ENCODE assay signal across 11 cellular contexts in the genomic region with DNA sequence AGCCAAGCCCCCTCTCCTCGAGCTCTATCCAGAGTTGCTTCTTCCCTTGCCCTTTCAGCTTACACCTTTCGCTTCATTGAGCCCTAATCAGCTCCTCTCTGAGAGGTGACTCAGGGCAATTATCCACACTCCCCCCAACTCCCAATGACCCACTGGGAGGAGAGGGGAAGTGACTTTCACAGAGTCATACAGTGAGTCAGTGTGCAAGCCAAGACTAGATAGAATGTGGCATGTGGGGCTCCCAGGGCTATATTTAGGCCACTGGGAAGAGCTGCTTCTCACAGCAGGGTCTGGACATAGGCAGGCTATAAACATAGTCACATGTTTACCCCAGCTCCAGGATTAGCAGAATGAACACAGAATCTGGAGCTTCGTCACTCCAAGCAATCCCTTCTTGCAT. TPM values are rescaled to one million over a fixed set of nuclear protein-coding genes. Genes with fewer than 3 reads are reported as not detected.
A peak's percentile ranks its signal among the peaks of the same experiment; 100 is the strongest.
DNase-seq lines count a peak whose midpoint lies in the region; ATAC-seq and TF ChIP-seq lines count a peak whose summit lies in the region.
"Had no signal": no experiment of that assay in that cellular context is flagged by ENCODE, and none has a peak within 500 bp of the region (broad histone marks: within the 10 kb centered on the region; RNA-seq: fewer than 3 reads in every experiment).

No MANE protein-coding gene starts in this region.

- no peak overlapping the region for H3K9ac ChIP-seq in BLaER1

- peak overlapping the region; percentile 30; the same call in 1 of the 2 replicates for H3K4me2 ChIP-seq in BLaER1

- H3K4me1 ChIP-seq in BLaER1 (peaks cover 9% of the 10 kb centered on the region), lower lobe of right lung (no peaks in the 10 kb centered on the region)

- no peak overlapping the region for H3K4me3 ChIP-seq in BLaER1
- H3K4me3 ChIP-seq in lower lobe of right lung: no peak overlapping the region

- H3K4me3 Mint-ChIP-seq in T-helper 17 cell: no peak overlapping the region
- H3K4me3 Mint-ChIP-seq in progenitor cell of endocrine pancreas (ENCODE audit: low read depth): no peak overlapping the region
- H3K4me3 Mint-ChIP-seq: H9 had no signal

- H4K20me1 ChIP-seq in BLaER1: no peaks in the 10 kb centered on the region

- H3K4me1 Mint-ChIP-seq in T-helper 17 cell (peaks cover 5% of the 10 kb centered on the region), progenitor cell of endocrine pancreas (ENCODE audit: low read depth) (peaks cover 7% of the 10 kb centered on the region)

- intact Hi-C loops in lower lobe of right lung (cut with DNase I): no loop called here

- H3K27ac Mint-ChIP-seq in T-helper 17 cell (no peak overlapping the region), progenitor cell of endocrine pancreas (no peak overlapping the region)

- TF ChIP-seq CTCF in lower lobe of right lung (IDR thresholded peaks at IDR 0.05): no peak
- TF ChIP-seq CTCF in progenitor cell of endocrine pancreas (IDR thresholded peaks at IDR 0.05; ENCODE audit: unreplicated experiment): no peak

- peaks cover 5% of the 10 kb centered on the region for H3K36me3 Mint-ChIP-seq in T-helper 17 cell (ENCODE audit: low read depth)
- H3K36me3 Mint-ChIP-seq in progenitor cell of endocrine pancreas (ENCODE audit: insufficient read depth): no peaks in the 10 kb centered on the region

- H3K27me3 Mint-ChIP-seq in T-helper 17 cell (peaks cover 49% of the 10 kb centered on the region), progenitor cell of endocrine pancreas (peaks cover 8% of the 10 kb centered on the region)

- H3K9me3 ChIP-seq in BLaER1 (no peaks in the 10 kb centered on the region), lower lobe of right lung (no peaks in the 10 kb centered on the region), T-helper 17 cell (ENCODE audit: control insufficient read depth, low read length, poor library complexity, severe bottlenecking) (no peaks in the 10 kb centered on the region)

- H3K36me3 ChIP-seq in BLaER1 (no peaks in the 10 kb centered on the region), lower lobe of right lung (no peaks in the 10 kb centered on the region)

- DNase-seq in LoVo (ENCODE audit: low spot score): peak; percentile 18
- DNase-seq in astrocyte of the hippocampus (ENCODE audit: low read depth, low spot score): peak; percentile 50
- no peak for DNase-seq in lower lobe of right lung
- no peak for DNase-seq in T-helper 17 cell
- DNase-seq in stimulated activated CD4-positive, alpha-beta T cell treated with anti-CD3 and anti-CD28 coated beads, Interleukin-4, amount 100 ng/mL, for 1 hour: no peak
- no peak for DNase-seq in progenitor cell of endocrine pancreas (ENCODE audit: low spot score, unreplicated experiment)
- DNase-seq: GF-D8, H9, MM.1S had no signal

- ATAC-seq in lower lobe of right lung (peak; percentile 14 to 51), T-helper 17 cell (no peak), HG02852 (IDR thresholded peaks at IDR 0.05; ENCODE audit: unreplicated experiment) (no peak)

- no peaks in the 10 kb centered on the region for H3K9me3 Mint-ChIP-seq in progenitor cell of endocrine pancreas (ENCODE audit: low read depth)
- H3K9me3 Mint-ChIP-seq: H9 had no signal

- H3K27ac ChIP-seq in BLaER1 (no peak overlapping the region), lower lobe of right lung (no peak overlapping the region)

- H3K27me3 ChIP-seq in BLaER1 (no peaks in the 10 kb centered on the region), lower lobe of right lung (ENCODE audit: low read depth) (peaks cover 8% of the 10 kb centered on the region)

RNA-seq across cellular contexts. Expression of gene NRG2, which starts 57.4 kb away (rescaled TPM):
- total RNA-seq in lower lobe of right lung (1.6 TPM), T-helper 17 cell (under 1 TPM in 1 of 2 donors, not detected in 1; 0.08 TPM), progenitor cell of endocrine pancreas (4.8 and 5.5 TPM in 2 replicates)
- total RNA-seq: H9 had no signal

Comparison
In these comparisons a context has a peak if more than half of its experiments do, and no peak if none do; other contexts are left out.
1. DNase-seq: peak in LoVo (single experiment) and astrocyte of the hippocampus (single experiment); none in lower lobe of right lung (single experiment), T-helper 17 cell (0 of 3), stimulated activated CD4-positive, alpha-beta T cell treated with anti-CD3 and anti-CD28 coated beads, Interleukin-4, amount 100 ng/mL, for 1 hour (single experiment) and progenitor cell of endocrine pancreas (single experiment).
2. ATAC-seq: peak in lower lobe of right lung (2 of 2); none in T-helper 17 cell (single experiment) and HG02852 (single experiment).